In genomic region chr15:90660195-90660995, GRCh38 we compare ENCODE assay signal across 9 cellular contexts. TPM values are rescaled to one million over a fixed set of nuclear protein-coding genes. Genes with fewer than 3 reads are reported as not detected.
DNase-seq lines count a peak whose midpoint lies in the region.
"Had no signal": no experiment of that assay in that cellular context is flagged by ENCODE, and none has a peak within 500 bp of the region (broad histone marks: within the 10 kb centered on the region; RNA-seq: fewer than 3 reads in every experiment).

No MANE protein-coding gene starts in this region.

- no peaks in the 10 kb centered on the region for H4K20me1 ChIP-seq in GM23248 (ENCODE audit: insufficient read depth)

- in situ Hi-C loops in GM23248 (cut with MboI), result no loop called here

- no peaks in the 10 kb centered on the region for H3K9me2 ChIP-seq in GM23248 (ENCODE audit: insufficient read depth)

- peak overlapping the region; percentile 75 for H3K9ac ChIP-seq in GM23248

- H3K79me2 ChIP-seq in GM23248 (ENCODE audit: insufficient read depth), result peaks cover 10% of the 10 kb centered on the region; the same call in 1 of the 2 replicates

- H3K27ac ChIP-seq in GM23248, result peak overlapping the region; percentile 88
- H3K27ac ChIP-seq: cardiac muscle cell had no signal

- peaks cover 27% of the 10 kb centered on the region for H3K4me1 ChIP-seq in GM23248 (ENCODE audit: insufficient read depth)

- H3K4me3 ChIP-seq in GM23248, result peak overlapping the region; percentile 57
- H3K4me3 ChIP-seq: cardiac muscle cell had no signal

- H3F3A ChIP-seq in GM23248 (ENCODE audit: insufficient read depth), result peaks cover 36% of the 10 kb centered on the region

- H2AFZ ChIP-seq in GM23248, result peak overlapping the region; percentile 64

- DNase-seq in GDM1 (lab: John Stamatoyannopoulos, UW) (peak; percentile 67), GM23248 (peak; percentile 99), Kasumi-1 (lab: John Stamatoyannopoulos, UW) (peak; percentile 92 to 93), cerebellum (ENCODE audit: low spot score) (peak; percentile 58), mucosa of gallbladder (ENCODE audit: low spot score) (peak; percentile 47), DMS153 (lab: John Stamatoyannopoulos, UW) (no peak)
- DNase-seq in activated CD4-positive, alpha-beta T cell treated with anti-CD3 and anti-CD28 coated beads for 24 hours (ENCODE audit: low read depth in 2 of 2), result peak; percentile 67
- peak in 4 of 6 experiments; percentile 13 to 42 (median 20) for DNase-seq in stimulated activated naive CD4-positive, alpha-beta T cell (lab: John Stamatoyannopoulos, UW)

- 7 to 9% methylated on average over 12 of the region's 12 CpGs for WGBS in GM23248 (ENCODE audit: low coverage in 1 of 2, low lambda C conversion rate in 2 of 2, missing lambda C conversion rate in 2 of 2), 2 experiments

- peaks cover 17% of the 10 kb centered on the region; the same call in 1 of the 2 replicates for H3K27me3 ChIP-seq in GM23248 (replicated peaks; ENCODE audit: insufficient read depth)

- H3K9me3 ChIP-seq in GM23248 (ENCODE audit: low read depth), result no peaks in the 10 kb centered on the region

- H3K36me3 ChIP-seq in GM23248 (ENCODE audit: low read depth), result no peaks in the 10 kb centered on the region
- H3K36me3 ChIP-seq: cardiac muscle cell had no signal

- H3K4me2 ChIP-seq in GM23248 (ENCODE audit: unreplicated experiment), result peak overlapping the region; percentile 92

RNA-seq across cellular contexts. Expression of gene BLM, which starts 56.8 kb away (rescaled TPM):
- 2.1 and 4.8 TPM in 2 replicates for total RNA-seq in GM23248 (2014; rRNA removed; shearing (Covaris generic))
- 1.9 and 2.1 TPM in 2 replicates for polyA plus RNA-seq in GM23248 (2016; fragmentation: Nextera tagmentation; extraction: Ambion mirVana)
- 5.6 TPM for total RNA-seq in cerebellum
- total RNA-seq in mucosa of gallbladder, result 1.2 TPM
